ENCODE assay signal across 23 cellular contexts in genomic region chr20:44171775-44172571, GRCh38. TPM values are rescaled to one million over a fixed set of nuclear protein-coding genes. Genes with fewer than 3 reads are reported as not detected.
A peak's percentile ranks its signal among the peaks of the same experiment; 100 is the strongest.
DNase-seq lines count a peak whose midpoint lies in the region; ATAC-seq and TF ChIP-seq lines count a peak whose summit lies in the region.
"Had no signal": no experiment of that assay in that cellular context is flagged by ENCODE, and none has a peak within 500 bp of the region (broad histone marks: within the 10 kb centered on the region; RNA-seq: fewer than 3 reads in every experiment).

No MANE protein-coding gene starts in this region.

- no peaks in the 10 kb centered on the region for H3K27me3 ChIP-seq in heart left ventricle
- no peaks in the 10 kb centered on the region for H3K27me3 ChIP-seq in psoas muscle (ENCODE audit: insufficient read depth in 3 of 3, low read length in 2 of 3)
- H3K27me3 ChIP-seq in aorta (ENCODE audit: control insufficient read depth in 1 of 2, insufficient read depth in 2 of 2, low read length in 1 of 2): no peaks in the 10 kb centered on the region

- H3K4me3 Mint-ChIP-seq in chondrocyte (ENCODE audit: unreplicated experiment): no peak overlapping the region
- H3K4me3 Mint-ChIP-seq: activated CD4-positive, alpha-beta T cell treated with anti-CD3 and anti-CD28 coated beads, Interleukin-2, amount 10 ng/mL, durations not matched to agents 7 days and 5 days; activated CD8-positive, alpha-beta memory T cell treated with anti-CD3 and anti-CD28 coated beads, Interleukin-2, amount 10 ng/mL, durations not matched to agents 7 days and 5 days; T-cell had no signal

- no peaks in the 10 kb centered on the region for H3K27me3 Mint-ChIP-seq in chondrocyte (ENCODE audit: low read depth)

- intact Hi-C loops in heart left ventricle (cut with DNase I): no loop called here
- intact Hi-C loops in Right ventricle myocardium superior (cut with DNase I): no loop called here
- intact Hi-C loops in psoas muscle (cut with DNase I): no loop called here
- intact Hi-C loops in aorta (cut with DNase I): no loop called here

- peaks cover 22% of the 10 kb centered on the region for H3K36me3 Mint-ChIP-seq in chondrocyte (ENCODE audit: low read depth)
- H3K36me3 Mint-ChIP-seq: activated CD8-positive, alpha-beta memory T cell treated with anti-CD3 and anti-CD28 coated beads, Interleukin-2, amount 10 ng/mL, durations not matched to agents 7 days and 5 days; T-cell had no signal

- H3K36me3 ChIP-seq in heart left ventricle: peaks cover 0 to 2% (median 0%) of the 10 kb centered on the region in 9 donors
- H3K36me3 ChIP-seq in psoas muscle (ENCODE audit: insufficient read depth in 1 of 2, low read depth in 1 of 2): peaks cover 0 to 2% of the 10 kb centered on the region in 2 donors
- H3K36me3 ChIP-seq in aorta (ENCODE audit: control insufficient read depth in 1 of 2, insufficient read depth in 2 of 2, low read length in 1 of 2): peaks cover 0 to 4% of the 10 kb centered on the region in 2 donors

- no peak for TF ChIP-seq CTCF in heart left ventricle (IDR thresholded peaks at IDR 0.05)
- TF ChIP-seq CTCF in chondrocyte (IDR thresholded peaks at IDR 0.05): no peak
- TF ChIP-seq CTCF in psoas muscle (IDR thresholded peaks at IDR 0.05): no peak

- WGBS in heart left ventricle, 4 donors: 49 to 70% (median 56%) methylated on average over 6 of the region's 6 CpGs
- 49 to 64% (median 50%) methylated on average over 6 of the region's 6 CpGs for WGBS in psoas muscle, 3 donors
- 41 to 43% methylated on average over 6 of the region's 6 CpGs for WGBS in aorta, 2 donors

- H3K9me3 ChIP-seq in heart left ventricle (no peaks in the 10 kb centered on the region), psoas muscle (no peaks in the 10 kb centered on the region), aorta (ENCODE audit: control insufficient read depth, low read length) (no peaks in the 10 kb centered on the region)

- ATAC-seq in heart left ventricle (no peak), Right ventricle myocardium superior (ENCODE audit: poor library complexity) (no peak), psoas muscle (no peak), aorta (ENCODE audit: low FRiP score) (no peak), GM19023 (IDR thresholded peaks at IDR 0.05; ENCODE audit: unreplicated experiment) (no peak)
- ATAC-seq: activated CD8-positive, alpha-beta memory T cell treated with anti-CD3 and anti-CD28 coated beads, Interleukin-2, amount 10 ng/mL, durations not matched to agents 7 days and 5 days; Right ventricle myocardium inferior; T-cell had no signal

- peak overlapping the region; percentile 13 for H3K27ac Mint-ChIP-seq in chondrocyte (ENCODE audit: unreplicated experiment)
- H3K27ac Mint-ChIP-seq: activated CD4-positive, alpha-beta T cell treated with anti-CD3 and anti-CD28 coated beads, Interleukin-2, amount 10 ng/mL, durations not matched to agents 7 days and 5 days; activated CD8-positive, alpha-beta memory T cell treated with anti-CD3 and anti-CD28 coated beads, Interleukin-2, amount 10 ng/mL, durations not matched to agents 7 days and 5 days; T-cell had no signal

- DNase-seq in heart left ventricle (no peak), Right ventricle myocardium superior (no peak), chondrocyte (ENCODE audit: low spot score) (no peak), psoas muscle (no peak), aorta (no peak), MV-4-11 (lab: John Stamatoyannopoulos, UW) (no peak), NCI-H1694 (lab: John Stamatoyannopoulos, UW) (no peak)
- DNase-seq: activated CD4-positive, alpha-beta T cell treated with anti-CD3 and anti-CD28 coated beads, Interleukin-2, amount 10 ng/mL, durations not matched to agents 7 days and 5 days; activated CD8-positive, alpha-beta memory T cell treated with anti-CD3 and anti-CD28 coated beads, Interleukin-2, amount 10 ng/mL, durations not matched to agents 7 days and 5 days; activated naive CD4-positive, alpha-beta T cell treated with anti-CD3 and anti-CD28 coated beads, Interleukin-2, amount 50 U/mL, for 16 hours; anterior cingulate cortex; cerebellar nuclear complex; foreskin fibroblast; islet precursor cell; KG1; NCI-H187; nucleus accumbens; retina; stimulated activated CD4-positive, alpha-beta T cell treated with anti-CD3 and anti-CD28 coated beads, Interleukin-15, amount 100 ng/mL, for 24 hours; T-cell had no signal

- no peaks in the 10 kb centered on the region for H3K9me3 Mint-ChIP-seq in chondrocyte (ENCODE audit: low read depth)
- H3K9me3 Mint-ChIP-seq: activated CD4-positive, alpha-beta T cell treated with anti-CD3 and anti-CD28 coated beads, Interleukin-2, amount 10 ng/mL, durations not matched to agents 7 days and 5 days had no signal

- H3K4me1 ChIP-seq in heart left ventricle (peaks cover 0 to 85% (median 43%) of the 10 kb centered on the region in 12 donors), psoas muscle (peaks cover 79% of the 10 kb centered on the region), aorta (ENCODE audit: control insufficient read depth in 1 of 2, insufficient read depth in 2 of 2, low read length in 2 of 2) (peaks cover 8 to 16% of the 10 kb centered on the region in 2 donors)

- no peak for TF ChIP-seq POLR2A in heart left ventricle (IDR thresholded peaks at IDR 0.05)

- H3K4me1 Mint-ChIP-seq in chondrocyte (ENCODE audit: low read depth): peaks cover 61% of the 10 kb centered on the region
- H3K4me1 Mint-ChIP-seq: activated CD4-positive, alpha-beta T cell treated with anti-CD3 and anti-CD28 coated beads, Interleukin-2, amount 10 ng/mL, durations not matched to agents 7 days and 5 days; T-cell had no signal

- peak overlapping the region in 9 of 12 donors; percentile 4 to 94 (median 44) for H3K27ac ChIP-seq in heart left ventricle
- peak overlapping the region; percentile 97 for H3K27ac ChIP-seq in psoas muscle
- H3K27ac ChIP-seq in aorta (ENCODE audit: low read depth in 1 of 2, low read length in 2 of 2): peak overlapping the region; percentile 60 to 70

- H3K4me3 ChIP-seq in heart left ventricle (no peak overlapping the region), psoas muscle (no peak overlapping the region), aorta (ENCODE audit: low read length in 2 of 2) (no peak overlapping the region)
- H3K4me3 ChIP-seq: lung had no signal

RNA-seq across cellular contexts. Expression of gene JPH2, which starts 15.0 kb away (rescaled TPM):
- total RNA-seq in heart left ventricle (100 to 1,000 TPM in 8 of 9 donors, 10 to 100 TPM in 1; 99.5 to 219 (median 166) TPM), Right ventricle myocardium superior (181 TPM), chondrocyte (46.6 to 75.9 TPM (median 71.2 TPM) in 3 replicates), psoas muscle (100 to 1,000 TPM in 1 of 4 donors, 10 to 100 TPM in 3; 48.0 to 145 (median 81.8) TPM), aorta (100 to 1,000 TPM in 1 of 2 donors, 10 to 100 TPM in 1; 63.3 to 140 TPM)
- polyA plus RNA-seq in heart left ventricle (100 to 1,000 TPM; 129 to 144 TPM), psoas muscle (10 to 100 TPM; 13.5 to 25.1 (median 19.9) TPM), aorta (10 to 100 TPM; 12.8 to 19.4 TPM)
- total RNA-seq: activated CD4-positive, alpha-beta T cell treated with anti-CD3 and anti-CD28 coated beads, Interleukin-2, amount 10 ng/mL, durations not matched to agents 7 days and 5 days; activated CD8-positive, alpha-beta memory T cell treated with anti-CD3 and anti-CD28 coated beads, Interleukin-2, amount 10 ng/mL, durations not matched to agents 7 days and 5 days had no signal

RNA-seq across cellular contexts. Expression of gene OSER1, which starts 38.6 kb away (rescaled TPM):
- total RNA-seq in heart left ventricle (10 to 100 TPM; 20.6 to 39.0 (median 34.1) TPM), Right ventricle myocardium superior (32.8 TPM), chondrocyte (30.3 to 33.0 TPM (median 31.5 TPM) in 3 replicates), psoas muscle (10 to 100 TPM; 46.0 to 97.6 (median 61.7) TPM), aorta (10 to 100 TPM; 26.7 to 34.2 TPM)
- polyA plus RNA-seq in heart left ventricle (10 to 100 TPM; 11.9 to 35.6 TPM), psoas muscle (10 to 100 TPM; 47.4 to 75.7 (median 71.4) TPM), aorta (10 to 100 TPM; 29.2 to 54.1 TPM)

Comparison
In these comparisons a context has a peak if more than half of its experiments do, and no peak if none do; other contexts are left out.
1. H3K27ac ChIP-seq: peak in every context shown above with its lines; median percentile 97 in psoas muscle; 65 in aorta; 44 in heart left ventricle.